In the genomic region with DNA sequence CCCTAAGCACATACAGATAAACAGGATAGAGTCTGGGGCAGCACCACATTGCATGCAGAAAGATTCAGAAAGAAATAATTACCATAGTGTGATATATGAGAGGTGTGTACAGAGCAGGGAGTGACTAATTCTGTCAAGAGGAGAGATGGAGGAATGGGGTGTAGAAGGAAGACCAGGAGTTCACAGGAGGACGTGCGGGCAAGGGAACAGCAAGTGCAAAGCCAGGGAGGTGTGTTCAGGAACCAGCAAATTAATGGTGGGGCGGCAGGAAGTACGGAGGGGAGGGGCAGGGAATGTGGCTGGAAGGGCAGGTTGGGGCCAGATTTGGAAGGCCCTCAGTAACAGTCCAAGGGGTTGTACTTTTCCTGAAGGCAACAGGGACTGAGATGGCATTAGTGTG, we compare ENCODE assay signal across 21 cellular contexts. TPM values are rescaled to one million over a fixed set of nuclear protein-coding genes. Genes with fewer than 3 reads are reported as not detected.
DNase-seq lines count a peak whose midpoint lies in the region; ATAC-seq, FAIRE-seq and TF ChIP-seq lines count a peak whose summit lies in the region.
"Had no signal": no experiment of that assay in that cellular context is flagged by ENCODE, and none has a peak within 500 bp of the region (broad histone marks: within the 10 kb centered on the region; RNA-seq: fewer than 3 reads in every experiment).

No MANE protein-coding gene starts in this region.

- no peak overlapping the region for H2BK5ac ChIP-seq in H1 (ENCODE audit: low read depth, low read length)

- POLR2A ChIA-PET in HepG2 (lab: Yijun Ruan, JAX) = interaction anchor here (1.0 kb wide), 1 partner anchor 32 kb away, joined by 3 read pairs; no protein-coding TSS in a partner anchor
- POLR2A ChIA-PET in H1 (lab: Charles Lee; ENCODE audit: partially characterized antibody) = interaction anchor here (0.8 to 1.7 kb wide), 3 partner anchors 10 to 17 kb away, joined by 3 to 5 read pairs (median 4); a partner anchor contains a TSS

- H3K36me3 ChIP-seq in HepG2 (replicated peaks in 1 of 2; ENCODE audit: control insufficient read depth in 1 of 2, insufficient read depth in 2 of 2, low read length in 2 of 2) = no peaks in the 10 kb centered on the region
- H3K36me3 ChIP-seq in right lobe of liver = no peaks in the 10 kb centered on the region
- H3K36me3 ChIP-seq in H1 (ENCODE audit: control insufficient read depth in 2 of 4, insufficient read depth in 4 of 4, low read length in 3 of 4) = no peaks in the 10 kb centered on the region
- H3K36me3 ChIP-seq: BLaER1 treated with 17β-estradiol and CSF1 and Interleukin-3, amounts not matched to agents 10 nM and 100 nM had no signal

- no peak for TF ChIP-seq RAD21 in HepG2 (CRISPR knock-in tag; IDR thresholded peaks at IDR 0.05)
- no peak for TF ChIP-seq RAD21 in H1 (IDR thresholded peaks at IDR 0.05 in 1 of 2, conservative IDR thresholded peaks at IDR 0.05 in 1 of 2; ENCODE audit: low read depth in 2 of 2, low read length in 2 of 2)

- WGBS in HepG2 (ENCODE audit: low lambda C conversion rate) = 37% methylated on average over 4 of the region's 4 CpGs
- WGBS in right lobe of liver (ENCODE audit: insufficient coverage, low coverage, low lambda C conversion rate, missing lambda C conversion rate) = 48% methylated on average over 4 of the region's 4 CpGs
- 84% methylated on average over 4 of the region's 4 CpGs; no CpG with 5 or more reads in 1 of the 2 experiments for WGBS in H1 (ENCODE audit: extremely low coverage in 1 of 2, insufficient coverage in 1 of 2, insufficient read length in 1 of 2, insufficient replicate concordance in 2 of 2, low coverage in 1 of 2, low lambda C conversion rate in 2 of 2, missing lambda C conversion rate in 1 of 2), 2 experiments

- H2BK20ac ChIP-seq in H1 (ENCODE audit: low read length) = 0 out of 2 replicates have a peak overlapping the region, but pooled peaks have one; percentile 72

- no peak overlapping the region for H3K14ac ChIP-seq in H1 (ENCODE audit: insufficient read length)

- no peaks in the 10 kb centered on the region for H3K79me1 ChIP-seq in H1 (ENCODE audit: low read depth, low read length)

- H3K27me3 ChIP-seq in HepG2 (ENCODE audit: control insufficient read depth in 1 of 2, insufficient read depth in 2 of 2, low read length in 2 of 2) = peaks cover 1 to 2% of the 10 kb centered on the region in 2 experiments; a peak in 2 of 5 replicates
- no peaks in the 10 kb centered on the region for H3K27me3 ChIP-seq in right lobe of liver
- H3K27me3 ChIP-seq in H1 (replicated peaks in 1 of 4; ENCODE audit: control insufficient read depth in 3 of 4, extremely low read depth in 1 of 4, insufficient read depth in 3 of 4, low read length in 3 of 4) = no peaks in the 10 kb centered on the region
- no peaks in the 10 kb centered on the region for H3K27me3 ChIP-seq in foreskin keratinocyte
- H3K27me3 ChIP-seq: BLaER1 treated with 17β-estradiol and CSF1 and Interleukin-3, amounts not matched to agents 10 nM and 100 nM had no signal

- no peak overlapping the region for H2BK120ac ChIP-seq in H1 (replicated peaks; ENCODE audit: low read depth, low read length)

- H3K27me3 Mint-ChIP-seq in activated T-cell treated with anti-CD3 and anti-CD28 coated beads, Interleukin-2, amount 50 U/mL, for 72 hours (ENCODE audit: low read depth) = no peaks in the 10 kb centered on the region

- H3K4me1 ChIP-seq in HepG2 (ENCODE audit: insufficient read depth, low read length) (no peaks in the 10 kb centered on the region), right lobe of liver (no peaks in the 10 kb centered on the region), H1 (replicated peaks in 1 of 4; ENCODE audit: control insufficient read depth in 3 of 4, insufficient read depth in 4 of 4, low read length in 3 of 4) (no peaks in the 10 kb centered on the region), foreskin keratinocyte (peaks cover 10% of the 10 kb centered on the region)

- H3K9me3 Mint-ChIP-seq in activated T-cell treated with anti-CD3 and anti-CD28 coated beads, Interleukin-2, amount 50 U/mL, for 72 hours = no peaks in the 10 kb centered on the region
- H3K9me3 Mint-ChIP-seq: CD8-positive, alpha-beta T cell; HFFc6 had no signal

- no peaks in the 10 kb centered on the region; the same call in 1 of the 2 replicates for H3K23me2 ChIP-seq in H1 (ENCODE audit: low read depth, low read length)

- TF ChIP-seq EP300 in HepG2 (IDR thresholded peaks at IDR 0.05; ENCODE audit: low read depth in 2 of 2, low read length in 2 of 2) = no peak
- TF ChIP-seq EP300 in HepG2 (CRISPR knock-in tag; IDR thresholded peaks at IDR 0.05; ENCODE audit: borderline replicate concordance) = no peak
- TF ChIP-seq EP300 in H1 (IDR thresholded peaks at IDR 0.05; ENCODE audit: borderline replicate concordance in 1 of 2, low read depth in 2 of 2, low read length in 2 of 2) = no peak

- H3K9ac ChIP-seq in HepG2 (ENCODE audit: insufficient read depth, low read depth, low read length) (no peak overlapping the region), H1 (replicated peaks in 1 of 4; ENCODE audit: extremely low read depth in 1 of 4, low read depth in 3 of 4, low read length in 3 of 4) (no peak overlapping the region)
- H3K9ac ChIP-seq: BLaER1 treated with 17β-estradiol and CSF1 and Interleukin-3, amounts not matched to agents 10 nM and 100 nM had no signal

- no peak overlapping the region for H2AK5ac ChIP-seq in H1 (ENCODE audit: low read depth, low read length)

- H4K8ac ChIP-seq in H1 (ENCODE audit: extremely low read depth, insufficient read depth, low read length) = no peak overlapping the region

- no peak overlapping the region for H3K27ac Mint-ChIP-seq in activated T-cell treated with anti-CD3 and anti-CD28 coated beads, Interleukin-2, amount 50 U/mL, for 72 hours
- H3K27ac Mint-ChIP-seq: CD8-positive, alpha-beta T cell; HFFc6 had no signal

- no peaks in the 10 kb centered on the region for H4K20me1 ChIP-seq in HepG2 (ENCODE audit: insufficient read depth, low read length)
- H4K20me1 ChIP-seq in H1 (replicated peaks in 1 of 2; ENCODE audit: control insufficient read depth in 1 of 2, insufficient read depth in 2 of 2, low read length in 2 of 2) = no peaks in the 10 kb centered on the region
- H4K20me1 ChIP-seq: BLaER1 treated with 17β-estradiol and CSF1 and Interleukin-3, amounts not matched to agents 10 nM and 100 nM had no signal

- TF ChIP-seq POLR2A in HepG2 (IDR thresholded peaks at IDR 0.05; ENCODE audit: insufficient read depth in 1 of 2, low read depth in 2 of 2, low read length in 2 of 2) (no peak), right lobe of liver (IDR thresholded peaks at IDR 0.05) (no peak), H1 (IDR thresholded peaks at IDR 0.05; ENCODE audit: control extremely low read depth in 1 of 2, low read depth in 2 of 2, low read length in 2 of 2) (no peak)

- no peak overlapping the region for H4K91ac ChIP-seq in H1 (replicated peaks; ENCODE audit: insufficient read length, low read length)

- no peak overlapping the region; the same call in 1 of the 2 replicates for H3K18ac ChIP-seq in H1 (ENCODE audit: extremely low read depth, low read length)

- H3K79me2 ChIP-seq in HepG2 (ENCODE audit: insufficient read depth, low read length) (no peaks in the 10 kb centered on the region), H1 (ENCODE audit: control insufficient read depth in 1 of 2, insufficient read depth in 2 of 2, low read length in 2 of 2) (no peaks in the 10 kb centered on the region)

- in situ Hi-C loops in HepG2 (cut with HindIII; ENCODE audit: extremely low pct_ligation_motif_present, low pct_unique_long_range_greater_than_20kb) = no loop called here

- BruUV-seq in HepG2 (replicated peaks; lab: Mats Ljungman, UMichigan) = no TSS peak

- no peak overlapping the region for H3K56ac ChIP-seq in H1 (replicated peaks; ENCODE audit: insufficient read length, low read depth, low read length)

- intact Hi-C loops in HepG2 (cut with micrococcal nuclease; ENCODE audit: unreplicated experiment) (no loop called here), right lobe of liver (cut with DNase I) (no loop called here)

- H3K4me2 ChIP-seq in HepG2 (ENCODE audit: low read depth, low read length) (no peak overlapping the region), H1 (ENCODE audit: insufficient read depth in 1 of 2, low read depth in 2 of 2, low read length in 2 of 2) (no peak overlapping the region)
- H3K4me2 ChIP-seq: BLaER1 treated with 17β-estradiol and CSF1 and Interleukin-3, amounts not matched to agents 10 nM and 100 nM had no signal

- ATAC-seq in HepG2 (peak; percentile 41), right lobe of liver (no peak), foreskin keratinocyte (peak; percentile 72)
- ATAC-seq in activated T-cell treated with anti-CD3 and anti-CD28 coated beads, Interleukin-2, amount 50 U/mL, for 72 hours (replicated peaks in 1 of 2) = no peak
- ATAC-seq: CD8-positive, alpha-beta T cell had no signal

- H3K9me3 ChIP-seq in HepG2 (ENCODE audit: low read length) (no peaks in the 10 kb centered on the region), right lobe of liver (no peaks in the 10 kb centered on the region), H1 (ENCODE audit: insufficient read depth in 2 of 2, low read depth in 1 of 2, low read length in 1 of 2) (no peaks in the 10 kb centered on the region)
- H3K9me3 ChIP-seq: BLaER1 treated with 17β-estradiol and CSF1 and Interleukin-3, amounts not matched to agents 10 nM and 100 nM had no signal

- H3K4me3 ChIP-seq in HepG2 (replicated peaks in 1 of 3; ENCODE audit: insufficient read depth in 1 of 3, low read depth in 2 of 3, low read length in 3 of 3) (no peak overlapping the region), right lobe of liver (no peak overlapping the region), H1 (ENCODE audit: extremely low read depth in 1 of 4, insufficient read depth in 2 of 4, low read depth in 3 of 4, low read length in 4 of 4) (no peak overlapping the region)
- H3K4me3 ChIP-seq: BLaER1 treated with 17β-estradiol and CSF1 and Interleukin-3, amounts not matched to agents 10 nM and 100 nM had no signal

- CTCF ChIA-PET in HepG2 (lab: Yijun Ruan, JAX; ENCODE audit: low intra/inter-chr PET ratio, low total read pairs) (no interaction called here), H1 (lab: Charles Lee; ENCODE audit: partially characterized antibody) (interaction anchor here (0.7 to 5.0 kb wide), 7 partner anchors 10 to 130 kb away, joined by 3 to 34 read pairs (median 3); a partner anchor contains a TSS)

- DNase-seq in HepG2 (ENCODE audit: low spot score) (no peak), right lobe of liver (no peak), H1 (ENCODE audit: low read depth in 1 of 2, low spot score in 2 of 2) (no peak), foreskin keratinocyte (no peak), ureter (ENCODE audit: low spot score) (peak; percentile 54), hippocampal formation (lab: John Stamatoyannopoulos, UW) (no peak), NCI-H345 treated with DMSO at 0.1 percent for 48 hours (lab: John Stamatoyannopoulos, UW; ENCODE audit: unreplicated experiment) (no peak)
- DNase-seq in activated T-cell treated with anti-CD3 and anti-CD28 coated beads, Interleukin-2, amount 50 U/mL, for 72 hours = no peak
- DNase-seq: Calu3; CD8-positive, alpha-beta T cell; HFFc6; KG1; MV-4-11; NCI-H187; NCI-H2227 treated with DMSO at 0.1 percent for 48 hours; NCI-H524; NCI-H82; RPMI8226 had no signal

- H3K4me3 Mint-ChIP-seq in activated T-cell treated with anti-CD3 and anti-CD28 coated beads, Interleukin-2, amount 50 U/mL, for 72 hours = no peak overlapping the region
- H3K4me3 Mint-ChIP-seq: CD8-positive, alpha-beta T cell; HFFc6 had no signal

- H2BK15ac ChIP-seq in H1 (ENCODE audit: low read length) = no peak overlapping the region

- no peak overlapping the region for H3K4ac ChIP-seq in H1 (replicated peaks; ENCODE audit: insufficient read length, low read depth, low read length)

- no peaks in the 10 kb centered on the region for H3K4me1 Mint-ChIP-seq in activated T-cell treated with anti-CD3 and anti-CD28 coated beads, Interleukin-2, amount 50 U/mL, for 72 hours (ENCODE audit: low read depth)

- FAIRE-seq in HepG2 (lab: Jason Lieb, UNC) (no peak), H1 (lab: Jason Lieb, UNC) (no peak)
- FAIRE-seq: GM12891, H54 had no signal

- H2AFZ ChIP-seq in HepG2 (ENCODE audit: low read length) (no peak overlapping the region), H1 (ENCODE audit: low read length) (no peak overlapping the region)

- H3K36me3 Mint-ChIP-seq in activated T-cell treated with anti-CD3 and anti-CD28 coated beads, Interleukin-2, amount 50 U/mL, for 72 hours (ENCODE audit: insufficient read depth in 2 of 2) = no peaks in the 10 kb centered on the region
- H3K36me3 Mint-ChIP-seq: CD8-positive, alpha-beta T cell had no signal

- no peak for TF ChIP-seq CTCF in HepG2 (CRISPR knock-in tag; IDR thresholded peaks at IDR 0.05)
- no peak for TF ChIP-seq CTCF in right lobe of liver (IDR thresholded peaks at IDR 0.05)
- TF ChIP-seq CTCF in H1 (IDR thresholded peaks at IDR 0.05; ENCODE audit: control extremely low read depth in 1 of 3, insufficient read depth in 1 of 3, low read depth in 1 of 3, low read length in 3 of 3) = no peak
- TF ChIP-seq CTCF in foreskin keratinocyte (conservative IDR thresholded peaks at IDR 0.05) = no peak

- no peak overlapping the region for H3K27ac ChIP-seq in HepG2 (ENCODE audit: extremely low read length, insufficient read depth, low read length)
- no peak overlapping the region for H3K27ac ChIP-seq in right lobe of liver
- no peak overlapping the region for H3K27ac ChIP-seq in H1 (ENCODE audit: low read depth, low read length)
- no peak overlapping the region for H3K27ac ChIP-seq in foreskin keratinocyte
- H3K27ac ChIP-seq: BLaER1 treated with 17β-estradiol and CSF1 and Interleukin-3, amounts not matched to agents 10 nM and 100 nM had no signal

- H3K23ac ChIP-seq in H1 (ENCODE audit: insufficient read length) = no peak overlapping the region

- no peak overlapping the region for H4K5ac ChIP-seq in H1 (ENCODE audit: insufficient read length, low read depth, low read length)

- no peak overlapping the region for H2BK12ac ChIP-seq in H1 (ENCODE audit: low read depth, low read length)

RNA-seq across cellular contexts. Expression of a gene that starts 17.4 kb away (rescaled TPM):
- total RNA-seq in HepG2 (2016; rRNA removed; fragmentation: Illumina TruSeq; extraction: Trizol) (4.5 and 5.6 TPM in 2 replicates), right lobe of liver (10 to 100 TPM in 5 of 6 experiments, 1 to 10 TPM in 1; 6.6 to 72.9 (median 16.6) TPM), foreskin keratinocyte (19.5 and 20.4 TPM in 2 replicates), ureter (41.6 TPM)
- total RNA-seq in HepG2 (2016; cell fraction: cytosol; rRNA removed; fragmentation: Illumina TruSeq; extraction: Trizol; ENCODE audit: low read depth) = 1.2 and 1.5 TPM in 2 replicates
- total RNA-seq in HepG2 (2016; cell fraction: insoluble cytoplasmic fraction; rRNA removed; fragmentation: Illumina TruSeq; extraction: Trizol) = 3.9 and 5.3 TPM in 2 replicates
- total RNA-seq in HepG2 (2016; cell fraction: membrane; rRNA removed; fragmentation: Illumina TruSeq; extraction: Trizol) = 6.1 and 7.2 TPM in 2 replicates
- total RNA-seq in HepG2 (2016; cell fraction: nucleus; rRNA removed; fragmentation: Illumina TruSeq; extraction: Trizol) = 12.2 and 14.1 TPM in 2 replicates
- polyA plus RNA-seq in HepG2 (2011; rRNA removed) (4.1 and 6.0 TPM in 2 replicates), H1 (2011; rRNA removed) (16.2 and 36.0 TPM in 2 replicates), foreskin keratinocyte (18.1 and 27.6 TPM in 2 replicates)
- polyA plus RNA-seq in HepG2 (2011; cell fraction: cytosol; rRNA removed) = 3.2 TPM in 2 replicates
- 15.1 and 28.0 TPM in 2 replicates for polyA plus RNA-seq in HepG2 (2011; cell fraction: nucleus; rRNA removed)
- polyA plus RNA-seq in HepG2 (2012) = 8.0 and 12.9 TPM in 2 replicates
- 7.1 and 8.0 TPM in 2 replicates for polyA plus RNA-seq in HepG2 (2016; cell fraction: cytosol; fragmentation: Illumina TruSeq; extraction: Trizol; ENCODE audit: low read depth)
- polyA plus RNA-seq in HepG2 (2016; cell fraction: insoluble cytoplasmic fraction; fragmentation: Illumina TruSeq; extraction: Trizol; ENCODE audit: low read depth) = 24.2 and 37.9 TPM in 2 replicates
- 26.2 and 30.0 TPM in 2 replicates for polyA plus RNA-seq in HepG2 (2016; cell fraction: membrane; fragmentation: Illumina TruSeq; extraction: Trizol; ENCODE audit: low read depth)
- polyA plus RNA-seq in HepG2 (2016; cell fraction: nucleus; fragmentation: Illumina TruSeq; extraction: Trizol; ENCODE audit: insufficient read depth, low read depth) = 86.2 and 90.3 TPM in 2 replicates
- polyA minus RNA-seq in HepG2 (2011; rRNA and poly(A)+ RNA removed; ENCODE audit: low replicate concordance) = 0.91 and 8.0 TPM in 2 replicates
- 7.8 and 10.3 TPM in 2 replicates for polyA minus RNA-seq in HepG2 (2011; cell fraction: cytosol; rRNA and poly(A)+ RNA removed)
- 5.7 and 14.2 TPM in 2 replicates for polyA minus RNA-seq in HepG2 (2011; cell fraction: nucleus; rRNA and poly(A)+ RNA removed)
- total RNA-seq in H1 (2021; fragmentation: NEBNext Ultra II Directional; extraction: Animal tissue kit (Norgen Biotek cat#: 25700)) = 35.5 and 39.6 TPM in 2 replicates
- polyA plus RNA-seq in H1 (2011; cell fraction: cytosol; rRNA removed) = 10.2 TPM
- 69.1 TPM for polyA plus RNA-seq in H1 (2011; cell fraction: nucleus; rRNA removed)
- 43.9 to 75.3 TPM (median 58.9 TPM) in 4 replicates for polyA plus RNA-seq in H1 (2012, experiment 1 of 2)
- polyA plus RNA-seq in H1 (2012, experiment 2 of 2) = 61.0 TPM
- 5.5 TPM for polyA plus RNA-seq in H1 (2013, experiment 1 of 2)
- 5.1 TPM for polyA plus RNA-seq in H1 (2013, experiment 2 of 2)
- polyA minus RNA-seq in H1 (2011; rRNA and poly(A)+ RNA removed) = 7.8 and 16.3 TPM in 2 replicates
- polyA minus RNA-seq in H1 (2011; cell fraction: cytosol; rRNA and poly(A)+ RNA removed) = 22.8 TPM
- polyA minus RNA-seq in H1 (2011; cell fraction: nucleus; rRNA and poly(A)+ RNA removed) = 79.4 TPM
- 100 to 1,000 TPM in 1 of 2 donors, 10 to 100 TPM in 1; 94.3 to 105 TPM for total RNA-seq in activated T-cell treated with anti-CD3 and anti-CD28 coated beads, Interleukin-2, amount 50 U/mL, for 72 hours

RNA-seq across cellular contexts. Expression of a gene that starts 43.8 kb away (rescaled TPM):
- total RNA-seq in HepG2 (2016; rRNA removed; fragmentation: Illumina TruSeq; extraction: Trizol) (3.8 and 5.3 TPM in 2 replicates), right lobe of liver (not detected), foreskin keratinocyte (3.0 TPM in 2 replicates), ureter (7.0 TPM)
- 9.0 and 9.4 TPM in 2 replicates for total RNA-seq in HepG2 (2016; cell fraction: cytosol; rRNA removed; fragmentation: Illumina TruSeq; extraction: Trizol; ENCODE audit: low read depth)
- 3.9 and 5.8 TPM in 2 replicates for total RNA-seq in HepG2 (2016; cell fraction: insoluble cytoplasmic fraction; rRNA removed; fragmentation: Illumina TruSeq; extraction: Trizol)
- 14.7 TPM in 2 replicates for total RNA-seq in HepG2 (2016; cell fraction: membrane; rRNA removed; fragmentation: Illumina TruSeq; extraction: Trizol)
- 3.5 and 4.5 TPM in 2 replicates for total RNA-seq in HepG2 (2016; cell fraction: nucleus; rRNA removed; fragmentation: Illumina TruSeq; extraction: Trizol)
- polyA plus RNA-seq in HepG2 (2011; rRNA removed) (7.8 and 9.2 TPM in 2 replicates), H1 (2011; rRNA removed) (26.5 and 44.7 TPM in 2 replicates), foreskin keratinocyte (3.8 and 4.5 TPM in 2 replicates)
- 6.4 and 8.0 TPM in 2 replicates for polyA plus RNA-seq in HepG2 (2011; cell fraction: cytosol; rRNA removed)
- polyA plus RNA-seq in HepG2 (2011; cell fraction: nucleus; rRNA removed) = 11.6 and 14.0 TPM in 2 replicates
- polyA plus RNA-seq in HepG2 (2012) = 6.1 and 6.7 TPM in 2 replicates
- 19.5 and 20.0 TPM in 2 replicates for polyA plus RNA-seq in HepG2 (2016; cell fraction: cytosol; fragmentation: Illumina TruSeq; extraction: Trizol; ENCODE audit: low read depth)
- polyA plus RNA-seq in HepG2 (2016; cell fraction: insoluble cytoplasmic fraction; fragmentation: Illumina TruSeq; extraction: Trizol; ENCODE audit: low read depth) = 6.3 and 6.4 TPM in 2 replicates
- polyA plus RNA-seq in HepG2 (2016; cell fraction: membrane; fragmentation: Illumina TruSeq; extraction: Trizol; ENCODE audit: low read depth) = 24.8 and 25.5 TPM in 2 replicates
- polyA plus RNA-seq in HepG2 (2016; cell fraction: nucleus; fragmentation: Illumina TruSeq; extraction: Trizol; ENCODE audit: insufficient read depth, low read depth) = 14.2 and 15.5 TPM in 2 replicates
- polyA minus RNA-seq in HepG2 (2011; rRNA and poly(A)+ RNA removed; ENCODE audit: low replicate concordance) = 11.3 TPM in 1 of 2 replicates, not detected in the other
- 4.0 and 5.3 TPM in 2 replicates for polyA minus RNA-seq in HepG2 (2011; cell fraction: cytosol; rRNA and poly(A)+ RNA removed)
- polyA minus RNA-seq in HepG2 (2011; cell fraction: nucleus; rRNA and poly(A)+ RNA removed) = 3.1 and 6.0 TPM in 2 replicates
- 40.2 and 41.4 TPM in 2 replicates for total RNA-seq in H1 (2021; fragmentation: NEBNext Ultra II Directional; extraction: Animal tissue kit (Norgen Biotek cat#: 25700))
- 38.9 TPM for polyA plus RNA-seq in H1 (2011; cell fraction: cytosol; rRNA removed)
- 64.2 TPM for polyA plus RNA-seq in H1 (2011; cell fraction: nucleus; rRNA removed)
- polyA plus RNA-seq in H1 (2012, experiment 1 of 2) = 29.7 to 48.4 TPM (median 41.9 TPM) in 4 replicates
- 34.3 TPM for polyA plus RNA-seq in H1 (2012, experiment 2 of 2)
- polyA plus RNA-seq in H1 (2013, experiment 1 of 2) = 29.8 TPM
- 32.6 TPM for polyA plus RNA-seq in H1 (2013, experiment 2 of 2)
- 39.8 and 60.9 TPM in 2 replicates for polyA minus RNA-seq in H1 (2011; rRNA and poly(A)+ RNA removed)
- polyA minus RNA-seq in H1 (2011; cell fraction: cytosol; rRNA and poly(A)+ RNA removed) = 26.1 TPM
- polyA minus RNA-seq in H1 (2011; cell fraction: nucleus; rRNA and poly(A)+ RNA removed) = 15.0 TPM
- 10 to 100 TPM in 1 of 2 donors, 1 to 10 TPM in 1; 6.6 to 11.5 TPM for total RNA-seq in activated T-cell treated with anti-CD3 and anti-CD28 coated beads, Interleukin-2, amount 50 U/mL, for 72 hours

Comparison
In these comparisons a context has a peak if more than half of its experiments do, and no peak if none do; other contexts are left out.
1. ATAC-seq: peak in HepG2 (single experiment) and foreskin keratinocyte (single experiment); none in right lobe of liver (0 of 4) and activated T-cell treated with anti-CD3 and anti-CD28 coated beads, Interleukin-2, amount 50 U/mL, for 72 hours (0 of 2).